ENCODE assay signal across 23 cellular contexts in the genomic region with DNA sequence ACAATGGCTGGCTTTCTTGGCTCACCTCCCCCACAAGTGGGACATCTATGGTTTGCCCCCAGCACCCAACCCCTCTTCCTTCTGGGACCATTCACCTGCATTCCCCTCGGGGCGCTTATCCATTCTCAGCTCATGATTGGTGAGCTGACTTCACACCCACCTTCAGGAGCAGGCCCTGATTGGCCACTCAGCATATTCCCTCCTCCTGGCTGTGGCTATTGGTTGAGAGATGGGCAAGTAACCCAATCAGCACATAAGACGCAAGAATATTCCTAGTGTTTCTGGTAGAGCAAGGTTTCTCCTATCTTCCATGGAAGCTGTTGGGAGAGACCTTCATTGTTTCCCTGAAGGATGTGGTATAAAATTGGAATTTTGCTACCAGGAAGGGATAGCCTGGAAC. TPM values are rescaled to one million over a fixed set of nuclear protein-coding genes. Genes with fewer than 3 reads are reported as not detected.
DNase-seq lines count a peak whose midpoint lies in the region; ATAC-seq and TF ChIP-seq lines count a peak whose summit lies in the region.
"Had no signal": no experiment of that assay in that cellular context is flagged by ENCODE, and none has a peak within 500 bp of the region (broad histone marks: within the 10 kb centered on the region; RNA-seq: fewer than 3 reads in every experiment).

No MANE protein-coding gene starts in this region.

- H3K9me3 ChIP-seq in HEK293 (ENCODE audit: control insufficient read depth, insufficient read depth, low read depth, low read length) (no peaks in the 10 kb centered on the region), ascending aorta (no peaks in the 10 kb centered on the region)

- H3K27ac ChIP-seq in HEK293 (ENCODE audit: extremely low read depth, low read depth, low read length) (no peak overlapping the region), RWPE1 (no peak overlapping the region), ascending aorta (no peak overlapping the region)
- H3K27ac ChIP-seq: C4-2B, HL-60 had no signal

- DNase-seq in SK-MEL-5 (ENCODE audit: low read depth, low spot score), result peak; percentile 37
- DNase-seq in iPS-NIHi11 (ENCODE audit: low spot score), result peak; percentile 37
- DNase-seq in RWPE1 (ENCODE audit: low spot score), result no peak
- DNase-seq in NCI-H82 treated with DMSO at 0.1 percent for 48 hours (lab: John Stamatoyannopoulos, UW; ENCODE audit: unreplicated experiment), result no peak
- no peak for DNase-seq in ascending aorta (ENCODE audit: low spot score in 2 of 2)
- DNase-seq: AML-193, GDM1, HFFc6, IMR-90, MM.1S, NCI-H1092 treated with DMSO at 0.1 percent for 48 hours, NCI-H2029 treated with DMSO at 0.1 percent for 48 hours, NCI-H2171 treated with DMSO at 0.1 percent for 48 hours, NCI-H446 treated with DMSO at 0.1 percent for 48 hours, NCI-H69, SIG-M5, T-helper 1 cell had no signal

- H3K4me3 ChIP-seq in HEK293 (ENCODE audit: low read depth, low read length) (no peak overlapping the region), ascending aorta (no peak overlapping the region)
- H3K4me3 ChIP-seq: GM23338 had no signal

- TF ChIP-seq CTCF in HEK293 (tag by site-specific recombination; IDR thresholded peaks at IDR 0.05), result no peak
- no peak for TF ChIP-seq CTCF in RWPE1 (conservative IDR thresholded peaks at IDR 0.05; ENCODE audit: low read depth)
- no peak for TF ChIP-seq CTCF in ascending aorta (IDR thresholded peaks at IDR 0.05)

- in situ Hi-C loops in SK-MEL-5 (cut with HindIII; ENCODE audit: low pct_unique_long_range_greater_than_20kb, low sequenced_read_pairs), result no loop called here

- intact Hi-C loops in ascending aorta (cut with DNase I), result no loop called here

- ATAC-seq in HG03280 (IDR thresholded peaks at IDR 0.05; ENCODE audit: unreplicated experiment), result no peak

- CTCF ChIA-PET in HEK293 (lab: Yijun Ruan, JAX), result interaction anchor here (0.5 to 1.8 kb wide), 3 partner anchors 11 to 127 kb away, joined by 3 to 10 read pairs (median 3); no protein-coding TSS in a partner anchor
- CTCF ChIA-PET in RWPE1 (lab: Yijun Ruan, JAX), result interaction anchor here (0.6 to 0.7 kb wide), 2 partner anchors 123 to 136 kb away, joined by 3 to 6 read pairs; no protein-coding TSS in a partner anchor

- H3K27me3 ChIP-seq in ascending aorta, result no peaks in the 10 kb centered on the region

- H3K36me3 ChIP-seq in HEK293 (ENCODE audit: control insufficient read depth in 2 of 2, insufficient read depth in 1 of 2, low read length in 2 of 2), result no peaks in the 10 kb centered on the region
- H3K36me3 ChIP-seq in ascending aorta, result no peaks in the 10 kb centered on the region

- POLR2A ChIA-PET in HEK293 (lab: Yijun Ruan, JAX) (no interaction called here), RWPE1 (lab: Yijun Ruan, JAX; ENCODE audit: low non-redundant PET) (no interaction called here)

- H3K4me1 ChIP-seq in HEK293 (ENCODE audit: control insufficient read depth, insufficient read depth, low read length) (peaks cover 7% of the 10 kb centered on the region), ascending aorta (no peaks in the 10 kb centered on the region)

TF ChIP-seq in HEK293, 187 proteins besides CTCF, POLR2A, EP300 and RAD21:
- TF ChIP-seq KLF10 (tag by site-specific recombination; IDR thresholded peaks at IDR 0.05), result peak; percentile 77
- TF ChIP-seq ZNF211 (tag by site-specific recombination; IDR thresholded peaks at IDR 0.05; ENCODE audit: low read depth), result no peak
- TF ChIP-seq OSR2 (tag by site-specific recombination; IDR thresholded peaks at IDR 0.05), result no peak
- no peak for TF ChIP-seq KLF16 (tag by site-specific recombination; IDR thresholded peaks at IDR 0.05)
- no peak for TF ChIP-seq ZSCAN4 (tag by site-specific recombination; IDR thresholded peaks at IDR 0.05)
- peak; percentile 53 for TF ChIP-seq SP2 (tag by site-specific recombination; IDR thresholded peaks at IDR 0.05)
- no peak for TF ChIP-seq REST (tag by site-specific recombination; IDR thresholded peaks at IDR 0.05)

RNA-seq across cellular contexts. Expression of gene UNC5A, which starts 22.7 kb away (rescaled TPM):
- total RNA-seq in SK-MEL-5 (2014; rRNA removed; shearing (Covaris generic)), result 0.08 TPM in 1 of 2 replicates, not detected in the other
- 0.10 TPM in 1 of 2 replicates, not detected in the other for polyA plus RNA-seq in SK-MEL-5 (2015; cell fraction: cytosol; rRNA removed)
- not detected in 2 replicates for polyA plus RNA-seq in SK-MEL-5 (2015; cell fraction: nucleus; rRNA removed)
- not detected for total RNA-seq in ascending aorta
- total RNA-seq: HFFc6, IMR-90, OCI-LY7 had no signal
- polyA plus RNA-seq: IMR-90 had no signal

Comparison
In these comparisons a context has a peak if more than half of its experiments do, and no peak if none do; other contexts are left out.
1. DNase-seq: peak in SK-MEL-5 (single experiment) and iPS-NIHi11 (single experiment); none in RWPE1 (single experiment), NCI-H82 treated with DMSO at 0.1 percent for 48 hours (single experiment) and ascending aorta (0 of 2).